In the genomic region with DNA sequence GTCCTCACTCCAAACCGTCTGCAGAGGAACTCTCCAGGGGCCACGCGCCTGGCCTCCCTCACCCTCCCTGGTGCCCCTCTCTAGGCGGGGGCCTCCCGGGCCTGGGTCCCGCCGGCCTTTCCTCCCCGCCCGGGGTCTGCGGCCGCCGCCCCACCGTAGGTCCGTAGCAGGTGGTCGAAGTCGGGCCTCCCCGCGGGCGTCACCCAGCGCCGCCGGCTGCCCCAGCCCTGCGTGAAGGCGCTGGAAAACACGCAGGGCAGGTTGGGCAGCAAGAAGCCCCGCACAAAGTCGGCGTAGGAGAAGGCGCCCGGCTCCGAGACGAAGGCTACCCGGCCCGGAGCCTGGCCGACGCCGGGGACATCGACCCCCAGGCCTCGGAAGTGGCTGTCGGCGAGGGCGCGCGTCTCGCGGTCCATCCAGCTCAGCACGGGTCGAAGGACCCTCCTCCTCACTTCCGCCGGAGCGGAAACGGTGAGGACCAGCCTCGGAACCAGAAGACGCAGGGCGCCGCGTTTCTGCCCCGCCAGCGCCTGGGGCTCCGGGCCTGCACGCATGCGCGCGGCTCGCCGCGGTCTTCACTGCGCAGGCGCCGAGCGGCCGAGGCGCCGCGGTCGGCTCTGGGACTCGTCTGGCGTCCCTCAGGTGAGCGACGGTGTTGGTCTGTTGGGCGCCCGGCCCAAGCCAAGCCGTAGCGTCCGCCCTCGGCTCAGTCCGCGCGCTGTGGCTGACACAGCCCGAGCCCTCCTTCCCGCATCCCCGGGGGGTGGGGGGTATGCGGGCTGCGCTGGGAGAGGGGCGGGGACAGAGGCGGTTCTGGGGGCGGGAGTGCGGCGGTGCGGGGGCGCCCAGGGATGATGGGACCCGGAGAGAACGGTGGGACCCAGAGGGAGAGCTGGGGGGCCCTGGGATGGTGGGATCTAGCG, we compare ENCODE assay signal across 1 cellular context.
TF ChIP-seq lines count a peak whose summit lies in the region.

A gene with protein sequence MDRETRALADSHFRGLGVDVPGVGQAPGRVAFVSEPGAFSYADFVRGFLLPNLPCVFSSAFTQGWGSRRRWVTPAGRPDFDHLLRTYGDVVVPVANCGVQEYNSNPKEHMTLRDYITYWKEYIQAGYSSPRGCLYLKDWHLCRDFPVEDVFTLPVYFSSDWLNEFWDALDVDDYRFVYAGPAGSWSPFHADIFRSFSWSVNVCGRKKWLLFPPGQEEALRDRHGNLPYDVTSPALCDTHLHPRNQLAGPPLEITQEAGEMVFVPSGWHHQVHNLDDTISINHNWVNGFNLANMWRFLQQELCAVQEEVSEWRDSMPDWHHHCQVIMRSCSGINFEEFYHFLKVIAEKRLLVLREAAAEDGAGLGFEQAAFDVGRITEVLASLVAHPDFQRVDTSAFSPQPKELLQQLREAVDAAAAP (minus strand): TSS at position 445 of the 923 bp plus-strand sequence. CDS start 29 bp downstream, at position 416.
A gene with protein sequence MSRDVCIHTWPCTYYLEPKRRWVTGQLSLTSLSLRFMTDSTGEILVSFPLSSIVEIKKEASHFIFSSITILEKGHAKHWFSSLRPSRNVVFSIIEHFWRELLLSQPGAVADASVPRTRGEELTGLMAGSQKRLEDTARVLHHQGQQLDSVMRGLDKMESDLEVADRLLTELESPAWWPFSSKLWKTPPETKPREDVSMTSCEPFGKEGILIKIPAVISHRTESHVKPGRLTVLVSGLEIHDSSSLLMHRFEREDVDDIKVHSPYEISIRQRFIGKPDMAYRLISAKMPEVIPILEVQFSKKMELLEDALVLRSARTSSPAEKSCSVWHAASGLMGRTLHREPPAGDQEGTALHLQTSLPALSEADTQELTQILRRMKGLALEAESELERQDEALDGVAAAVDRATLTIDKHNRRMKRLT (plus strand): TSS at position 578 of the 923 bp plus-strand sequence. CDS start 12,302 bp downstream, outside the sequence.

TF ChIP-seq in endothelial cell of umbilical vein, 7 proteins besides CTCF, POLR2A, EP300 and RAD21:
- TF ChIP-seq, protein P1, sequence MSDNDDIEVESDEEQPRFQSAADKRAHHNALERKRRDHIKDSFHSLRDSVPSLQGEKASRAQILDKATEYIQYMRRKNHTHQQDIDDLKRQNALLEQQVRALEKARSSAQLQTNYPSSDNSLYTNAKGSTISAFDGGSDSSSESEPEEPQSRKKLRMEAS (IDR thresholded peaks at IDR 0.05; ENCODE audit: insufficient read depth, insufficient read length): peak; percentile 32
- TF ChIP-seq MYC (IDR thresholded peaks at IDR 0.05; ENCODE audit: low read depth, low read length): peak; percentile 70
- TF ChIP-seq POLR2AphosphoS5 (IDR thresholded peaks at IDR 0.05; ENCODE audit: insufficient read depth, low read depth, low read length): peak; percentile 96
- no peak for TF ChIP-seq EZH2 (IDR thresholded peaks at IDR 0.05; ENCODE audit: borderline replicate concordance, low read depth, low read length, severe bottlenecking)
- TF ChIP-seq FOS (IDR thresholded peaks at IDR 0.05; ENCODE audit: borderline replicate concordance, insufficient read depth, low read length): no peak
- TF ChIP-seq GATA2 (IDR thresholded peaks at IDR 0.05; ENCODE audit: insufficient read depth, insufficient read length, low read depth, low read length): no peak
